Comparison of ENCODE assay signal across 9 cellular contexts in genomic region chr2:168552450-168552856, GRCh38.
A peak's percentile ranks its signal among the peaks of the same experiment; 100 is the strongest.
DNase-seq lines count a peak whose midpoint lies in the region; ATAC-seq and TF ChIP-seq lines count a peak whose summit lies in the region.
"Had no signal": no experiment of that assay in that cellular context is flagged by ENCODE, and none has a peak within 500 bp of the region (broad histone marks: within the 10 kb centered on the region; RNA-seq: fewer than 3 reads in every experiment).

No MANE protein-coding gene starts in this region.

- H3K9me3 ChIP-seq in upper lobe of right lung: no peaks in the 10 kb centered on the region

- intact Hi-C loops in activated CD8-positive, alpha-beta T cell treated with anti-CD3 and anti-CD28 coated beads for 36 hours (cut with micrococcal nuclease): no loop called here
- intact Hi-C loops in upper lobe of right lung (cut with DNase I) (no loop called here), dorsolateral prefrontal cortex (cut with DNase I) (no loop called here)

- H3K4me3 Mint-ChIP-seq in activated CD8-positive, alpha-beta T cell treated with anti-CD3 and anti-CD28 coated beads for 36 hours: no peak overlapping the region
- H3K4me3 Mint-ChIP-seq in activated CD8-positive, alpha-beta T cell treated with anti-CD3 and anti-CD28 coated beads, Interleukin-2, amount 10 ng/mL, durations not matched to agents 7 days and 5 days: no peak overlapping the region

- peak; percentile 8 for DNase-seq in activated CD8-positive, alpha-beta T cell treated with anti-CD3 and anti-CD28 coated beads for 36 hours
- no peak for DNase-seq in activated CD8-positive, alpha-beta T cell treated with anti-CD3 and anti-CD28 coated beads, Interleukin-2, amount 10 ng/mL, durations not matched to agents 7 days and 5 days
- peak; percentile 83 for DNase-seq in NCI-H69 (lab: John Stamatoyannopoulos, UW)
- no peak for DNase-seq in upper lobe of right lung
- DNase-seq in dorsolateral prefrontal cortex: no peak
- no peak for DNase-seq in NCI-H524 treated with DMSO at 0.1 percent for 48 hours (lab: John Stamatoyannopoulos, UW)
- DNase-seq in mesenteric fat pad (ENCODE audit: low spot score): no peak

- no peaks in the 10 kb centered on the region for H3K4me1 ChIP-seq in upper lobe of right lung

- H3K36me3 Mint-ChIP-seq in activated CD8-positive, alpha-beta T cell treated with anti-CD3 and anti-CD28 coated beads for 36 hours (ENCODE audit: low read depth): peaks cover 21% of the 10 kb centered on the region
- H3K36me3 Mint-ChIP-seq in activated CD8-positive, alpha-beta T cell treated with anti-CD3 and anti-CD28 coated beads, Interleukin-2, amount 10 ng/mL, durations not matched to agents 7 days and 5 days (ENCODE audit: low read depth): peaks cover 28% of the 10 kb centered on the region

- H3K27me3 ChIP-seq in upper lobe of right lung (no peaks in the 10 kb centered on the region), dorsolateral prefrontal cortex (no peaks in the 10 kb centered on the region)

- CTCF ChIA-PET in activated CD8-positive, alpha-beta T cell treated with anti-CD3 and anti-CD28 coated beads for 36 hours (lab: Charles Lee): no interaction called here
- CTCF ChIA-PET in activated CD8-positive, alpha-beta T cell treated with anti-CD3 and anti-CD28 coated beads, Interleukin-2, amount 10 ng/mL, durations not matched to agents 7 days and 5 days (lab: Charles Lee): no interaction called here

- peak; percentile 17 for ATAC-seq in activated CD8-positive, alpha-beta T cell treated with anti-CD3 and anti-CD28 coated beads for 36 hours
- ATAC-seq in activated CD8-positive, alpha-beta T cell treated with anti-CD3 and anti-CD28 coated beads, Interleukin-2, amount 10 ng/mL, durations not matched to agents 7 days and 5 days: no peak
- ATAC-seq in HG03196 (IDR thresholded peaks at IDR 0.05; ENCODE audit: unreplicated experiment): peak; percentile 95
- ATAC-seq in upper lobe of right lung: peak; percentile 71
- ATAC-seq: Panc1 had no signal

- H3K27ac ChIP-seq in upper lobe of right lung (no peak overlapping the region), dorsolateral prefrontal cortex (no peak overlapping the region)

- no peaks in the 10 kb centered on the region for H3K36me3 ChIP-seq in upper lobe of right lung

- H3K4me1 Mint-ChIP-seq in activated CD8-positive, alpha-beta T cell treated with anti-CD3 and anti-CD28 coated beads for 36 hours (ENCODE audit: low read depth): peaks cover 22% of the 10 kb centered on the region
- no peaks in the 10 kb centered on the region for H3K4me1 Mint-ChIP-seq in activated CD8-positive, alpha-beta T cell treated with anti-CD3 and anti-CD28 coated beads, Interleukin-2, amount 10 ng/mL, durations not matched to agents 7 days and 5 days (ENCODE audit: low read depth)

- POLR2A ChIA-PET in activated CD8-positive, alpha-beta T cell treated with anti-CD3 and anti-CD28 coated beads for 36 hours (lab: Charles Lee): no interaction called here
- POLR2A ChIA-PET in activated CD8-positive, alpha-beta T cell treated with anti-CD3 and anti-CD28 coated beads, Interleukin-2, amount 10 ng/mL, durations not matched to agents 7 days and 5 days (lab: Charles Lee): no interaction called here

- no peaks in the 10 kb centered on the region for H3K27me3 Mint-ChIP-seq in activated CD8-positive, alpha-beta T cell treated with anti-CD3 and anti-CD28 coated beads for 36 hours
- H3K27me3 Mint-ChIP-seq in activated CD8-positive, alpha-beta T cell treated with anti-CD3 and anti-CD28 coated beads, Interleukin-2, amount 10 ng/mL, durations not matched to agents 7 days and 5 days (ENCODE audit: low read depth): no peaks in the 10 kb centered on the region

- no peak overlapping the region for H3K27ac Mint-ChIP-seq in activated CD8-positive, alpha-beta T cell treated with anti-CD3 and anti-CD28 coated beads for 36 hours
- no peak overlapping the region for H3K27ac Mint-ChIP-seq in activated CD8-positive, alpha-beta T cell treated with anti-CD3 and anti-CD28 coated beads, Interleukin-2, amount 10 ng/mL, durations not matched to agents 7 days and 5 days

- peaks cover 1% of the 10 kb centered on the region for H3K9me3 Mint-ChIP-seq in activated CD8-positive, alpha-beta T cell treated with anti-CD3 and anti-CD28 coated beads for 36 hours
- H3K9me3 Mint-ChIP-seq in activated CD8-positive, alpha-beta T cell treated with anti-CD3 and anti-CD28 coated beads, Interleukin-2, amount 10 ng/mL, durations not matched to agents 7 days and 5 days (ENCODE audit: insufficient read depth): no peaks in the 10 kb centered on the region

- no peak for TF ChIP-seq CTCF in activated CD8-positive, alpha-beta T cell treated with anti-CD3 and anti-CD28 coated beads for 36 hours (IDR thresholded peaks at IDR 0.05)
- TF ChIP-seq CTCF in upper lobe of right lung (IDR thresholded peaks at IDR 0.05) (no peak), dorsolateral prefrontal cortex (IDR thresholded peaks at IDR 0.05 in 54 of 56, conservative IDR thresholded peaks at IDR 0.05 in 2 of 56; ENCODE audit: low read depth in 1 of 56, partially characterized antibody in 56 of 56) (no peak)

- H3K4me3 ChIP-seq in upper lobe of right lung (no peak overlapping the region), dorsolateral prefrontal cortex (no peak overlapping the region)

Comparison
In these comparisons a context has a peak if more than half of its experiments do, and no peak if none do; other contexts are left out.
1. DNase-seq: peak in activated CD8-positive, alpha-beta T cell treated with anti-CD3 and anti-CD28 coated beads for 36 hours (single experiment) and NCI-H69 (single experiment); none in activated CD8-positive, alpha-beta T cell treated with anti-CD3 and anti-CD28 coated beads, Interleukin-2, amount 10 ng/mL, durations not matched to agents 7 days and 5 days (single experiment), upper lobe of right lung (single experiment), dorsolateral prefrontal cortex (0 of 10), NCI-H524 treated with DMSO at 0.1 percent for 48 hours (single experiment) and mesenteric fat pad (single experiment).